16 cellular contexts compared by ENCODE assay signal in the genomic region with DNA sequence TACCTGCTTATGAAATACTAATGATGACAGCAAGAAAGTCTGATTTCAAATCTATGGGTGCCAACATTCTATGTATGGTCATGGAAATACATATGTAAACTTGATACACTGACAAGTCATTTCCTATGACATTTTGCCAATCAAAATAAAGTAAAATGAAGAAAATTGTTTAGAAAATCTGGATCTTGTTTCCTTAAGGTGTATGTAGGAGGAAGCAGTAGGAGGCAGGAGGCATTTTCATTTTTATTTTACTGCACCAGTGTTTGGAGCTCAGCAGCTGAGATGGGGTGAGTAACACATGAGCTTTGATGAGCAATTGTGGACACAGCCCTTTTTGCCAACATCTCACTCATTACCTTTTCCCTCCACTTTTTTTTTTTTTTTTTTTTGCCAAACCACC.
DNase-seq lines count a peak whose midpoint lies in the region; ATAC-seq and TF ChIP-seq lines count a peak whose summit lies in the region.
"Had no signal": no experiment of that assay in that cellular context is flagged by ENCODE, and none has a peak within 500 bp of the region (broad histone marks: within the 10 kb centered on the region; RNA-seq: fewer than 3 reads in every experiment).

No MANE protein-coding gene starts in this region.

- intact Hi-C loops in activated CD4-positive, alpha-beta T cell treated with anti-CD3 and anti-CD28 coated beads for 36 hours (cut with DNase I, micrococcal nuclease) = loop anchor here in 1 of 2 experiments (2.0 kb wide), 1 partner anchor 85 kb away; no protein-coding TSS in a partner anchor

- CTCF ChIA-PET in activated CD4-positive, alpha-beta T cell treated with anti-CD3 and anti-CD28 coated beads for 36 hours (lab: Charles Lee) = interaction anchor here (1.1 kb wide), 1 partner anchor 268 kb away, joined by 3 read pairs; no protein-coding TSS in a partner anchor
- CTCF ChIA-PET in SK-N-SH (lab: Yijun Ruan, JAX) = interaction anchor here (0.7 to 1.5 kb wide), 3 partner anchors 36 to 263 kb away, joined by 3 to 4 read pairs (median 3); no protein-coding TSS in a partner anchor

- H3K79me2 ChIP-seq in SK-N-SH (ENCODE audit: insufficient read depth) = no peaks in the 10 kb centered on the region

- H4K20me1 ChIP-seq in SK-N-SH (ENCODE audit: insufficient read depth) = no peaks in the 10 kb centered on the region

- peak; percentile 77 for ATAC-seq in activated CD4-positive, alpha-beta T cell treated with anti-CD3 and anti-CD28 coated beads for 36 hours
- ATAC-seq in stimulated activated naive B cell treated with anti-CD40 and anti-IgM and Interleukin-4, amounts not matched to agents 10 μg/mL and 1 μg/mL and 100 μg/mL, for 72 hours (replicated peaks) = no peak
- ATAC-seq in GM21526 (IDR thresholded peaks at IDR 0.05; ENCODE audit: low FRiP score, unreplicated experiment) = no peak
- no peak for ATAC-seq in HG03175 (IDR thresholded peaks at IDR 0.05; ENCODE audit: unreplicated experiment)
- ATAC-seq: heart right ventricle, left lung, natural killer cell had no signal

- H3K36me3 Mint-ChIP-seq in activated CD4-positive, alpha-beta T cell treated with anti-CD3 and anti-CD28 coated beads for 36 hours (ENCODE audit: low read depth) = peaks cover 1% of the 10 kb centered on the region
- peaks cover 49 to 67% of the 10 kb centered on the region in 2 donors for H3K36me3 Mint-ChIP-seq in stimulated activated naive B cell treated with anti-CD40 and anti-IgM and Interleukin-4, amounts not matched to agents 10 μg/mL and 1 μg/mL and 100 μg/mL, for 72 hours
- H3K36me3 Mint-ChIP-seq: natural killer cell had no signal

- H3K9me3 ChIP-seq in SK-N-SH = no peaks in the 10 kb centered on the region
- H3K9me3 ChIP-seq: heart right ventricle, left lung, SJCRH30 had no signal

- H3K4me2 ChIP-seq in SK-N-SH = no peak overlapping the region

- H3F3A ChIP-seq in SK-N-SH (replicated peaks; ENCODE audit: insufficient read depth) = peaks cover 11% of the 10 kb centered on the region

- no peak for TF ChIP-seq CTCF in SK-N-SH (IDR thresholded peaks at IDR 0.05)
- no peak for TF ChIP-seq CTCF in fibroblast of mammary gland (conservative IDR thresholded peaks at IDR 0.05; ENCODE audit: control insufficient read depth, insufficient read depth, low read depth, low read length)

- H3K9me2 ChIP-seq in SK-N-SH = no peaks in the 10 kb centered on the region

- peaks cover 15% of the 10 kb centered on the region for H3K4me1 Mint-ChIP-seq in activated CD4-positive, alpha-beta T cell treated with anti-CD3 and anti-CD28 coated beads for 36 hours
- H3K4me1 Mint-ChIP-seq in stimulated activated naive B cell treated with anti-CD40 and anti-IgM and Interleukin-4, amounts not matched to agents 10 μg/mL and 1 μg/mL and 100 μg/mL, for 72 hours = peaks cover 30 to 63% of the 10 kb centered on the region in 2 donors
- H3K4me1 Mint-ChIP-seq: natural killer cell had no signal

- H2AFZ ChIP-seq in SK-N-SH (ENCODE audit: low read depth) = no peak overlapping the region

- no peak for TF ChIP-seq EP300 in SK-N-SH (IDR thresholded peaks at IDR 0.05; ENCODE audit: borderline replicate concordance in 1 of 2, low read depth in 1 of 2, low read length in 1 of 2)

- POLR2A ChIA-PET in activated CD4-positive, alpha-beta T cell treated with anti-CD3 and anti-CD28 coated beads for 36 hours (lab: Charles Lee) = interaction anchor here (0.5 kb wide), 1 partner anchor 1001 kb away, joined by 4 read pairs; no protein-coding TSS in a partner anchor
- POLR2A ChIA-PET in SK-N-SH (lab: Yijun Ruan, JAX) = no interaction called here

- H3K27ac ChIP-seq in SK-N-SH (ENCODE audit: low read depth in 2 of 2, low read length in 1 of 2) = peak overlapping the region; percentile 50 to 78
- H3K27ac ChIP-seq: heart right ventricle, left lung, SJCRH30 had no signal

- no peak overlapping the region for H3K4me3 Mint-ChIP-seq in activated CD4-positive, alpha-beta T cell treated with anti-CD3 and anti-CD28 coated beads for 36 hours
- H3K4me3 Mint-ChIP-seq in stimulated activated naive B cell treated with anti-CD40 and anti-IgM and Interleukin-4, amounts not matched to agents 10 μg/mL and 1 μg/mL and 100 μg/mL, for 72 hours = no peak overlapping the region
- H3K4me3 Mint-ChIP-seq: natural killer cell had no signal

- no peaks in the 10 kb centered on the region for H3K9me3 Mint-ChIP-seq in activated CD4-positive, alpha-beta T cell treated with anti-CD3 and anti-CD28 coated beads for 36 hours (ENCODE audit: low read depth)
- no peaks in the 10 kb centered on the region for H3K9me3 Mint-ChIP-seq in stimulated activated naive B cell treated with anti-CD40 and anti-IgM and Interleukin-4, amounts not matched to agents 10 μg/mL and 1 μg/mL and 100 μg/mL, for 72 hours
- H3K9me3 Mint-ChIP-seq: natural killer cell had no signal

- no peaks in the 10 kb centered on the region for H3K36me3 ChIP-seq in SK-N-SH (replicated peaks in 1 of 2; ENCODE audit: control insufficient read depth in 1 of 2, insufficient read depth in 2 of 2, low read length in 1 of 2)
- H3K36me3 ChIP-seq: heart right ventricle, left lung, SJCRH30 had no signal

- no peak for TF ChIP-seq RAD21 in SK-N-SH (IDR thresholded peaks at IDR 0.05; ENCODE audit: low read length)

- peak; percentile 8 for DNase-seq in activated CD4-positive, alpha-beta T cell treated with anti-CD3 and anti-CD28 coated beads for 36 hours
- no peak for DNase-seq in activated CD4-positive, alpha-beta T cell treated with anti-CD3 and anti-CD28 coated beads, Interleukin-2, amount 50 U/mL, for 48 hours
- DNase-seq in SK-N-SH = no peak
- DNase-seq in fibroblast of mammary gland (ENCODE audit: low read depth) = peak; percentile 83
- DNase-seq in stimulated activated naive B cell treated with anti-CD40 and anti-IgM and Interleukin-4, amounts not matched to agents 10 μg/mL and 1 μg/mL and 100 μg/mL, for 72 hours = no peak
- DNase-seq in T-helper 1 cell = no peak
- DNase-seq: activated CD8-positive, alpha-beta memory T cell treated with anti-CD3 and anti-CD28 coated beads, Interleukin-2, amount 50 U/mL, for 48 hours; effector CD4-positive, alpha-beta T cell; heart right ventricle; left lung; natural killer cell; NCI-H1417 treated with DMSO at 0.1 percent for 48 hours; NCI-H774; SJCRH30 had no signal

- H3K27me3 ChIP-seq in SK-N-SH (ENCODE audit: insufficient read depth) = no peaks in the 10 kb centered on the region
- H3K27me3 ChIP-seq: heart right ventricle, left lung had no signal

- H3K27ac Mint-ChIP-seq in activated CD4-positive, alpha-beta T cell treated with anti-CD3 and anti-CD28 coated beads for 36 hours = no peak overlapping the region
- H3K27ac Mint-ChIP-seq in stimulated activated naive B cell treated with anti-CD40 and anti-IgM and Interleukin-4, amounts not matched to agents 10 μg/mL and 1 μg/mL and 100 μg/mL, for 72 hours = peak overlapping the region; percentile 81
- H3K27ac Mint-ChIP-seq: natural killer cell had no signal

- H3K4me3 ChIP-seq in SK-N-SH (ENCODE audit: low read depth in 2 of 2, low read length in 1 of 2) (no peak overlapping the region), fibroblast of mammary gland (ENCODE audit: control insufficient read depth, low read depth, low read length) (no peak overlapping the region)
- H3K4me3 ChIP-seq: heart right ventricle, left lung, SJCRH30 had no signal

- H3K9ac ChIP-seq in SK-N-SH = no peak overlapping the region

- H3K4me1 ChIP-seq in SK-N-SH (ENCODE audit: control insufficient read depth in 1 of 2, insufficient read depth in 2 of 2, low read depth in 1 of 2, low read length in 1 of 2) = peaks cover 10 to 19% of the 10 kb centered on the region in 2 experiments; a peak in 3 of 4 replicates
- H3K4me1 ChIP-seq: left lung, SJCRH30 had no signal

- H3K27me3 Mint-ChIP-seq in activated CD4-positive, alpha-beta T cell treated with anti-CD3 and anti-CD28 coated beads for 36 hours = no peaks in the 10 kb centered on the region
- no peaks in the 10 kb centered on the region for H3K27me3 Mint-ChIP-seq in stimulated activated naive B cell treated with anti-CD40 and anti-IgM and Interleukin-4, amounts not matched to agents 10 μg/mL and 1 μg/mL and 100 μg/mL, for 72 hours

TF ChIP-seq in SK-N-SH, 30 proteins besides CTCF, POLR2A, EP300 and RAD21:
- TF ChIP-seq FOSL2 (IDR thresholded peaks at IDR 0.05; ENCODE audit: borderline replicate concordance, low read depth) = peak; percentile 37; the same call in 1 of the 2 replicates
- no peak for TF ChIP-seq MXI1 (IDR thresholded peaks at IDR 0.05; ENCODE audit: low read depth, low read length)

Comparison
In these comparisons a context has a peak if more than half of its experiments do, and no peak if none do; other contexts are left out.
1. DNase-seq: peak in activated CD4-positive, alpha-beta T cell treated with anti-CD3 and anti-CD28 coated beads for 36 hours (single experiment) and fibroblast of mammary gland (single experiment); none in activated CD4-positive, alpha-beta T cell treated with anti-CD3 and anti-CD28 coated beads, Interleukin-2, amount 50 U/mL, for 48 hours (0 of 2), SK-N-SH (single experiment), stimulated activated naive B cell treated with anti-CD40 and anti-IgM and Interleukin-4, amounts not matched to agents 10 μg/mL and 1 μg/mL and 100 μg/mL, for 72 hours (single experiment) and T-helper 1 cell (0 of 5).